ENCODE assay signal across 1 cellular context in genomic region chr21:34128124-34128523, GRCh38.
TF ChIP-seq lines count a peak whose summit lies in the region.

No MANE protein-coding gene starts in this region.

TF ChIP-seq in HEK293, 187 proteins besides CTCF, POLR2A, EP300 and RAD21 (continued from another document):
- TF ChIP-seq ZNF398 (tag by site-specific recombination; IDR thresholded peaks at IDR 0.05) (peak; percentile 53; the same call in 1 of the 2 replicates), ZNF521 (tag by site-specific recombination; IDR thresholded peaks at IDR 0.05) (no peak), ZNF404 (tag by site-specific recombination; IDR thresholded peaks at IDR 0.05) (no peak), KLF8 (tag by site-specific recombination; IDR thresholded peaks at IDR 0.05) (0 out of 2 replicates have a peak, but pooled peaks have one; percentile 16), WT1 (tag by site-specific recombination; IDR thresholded peaks at IDR 0.05) (peak; percentile 63)
